1 cellular context compared by ENCODE assay signal in genomic region chr20:48382304-48382703, GRCh38.
TF ChIP-seq lines count a peak whose summit lies in the region.

No MANE protein-coding gene starts in this region.

TF ChIP-seq in H1, 55 proteins besides CTCF, POLR2A, EP300 and RAD21:
- TF ChIP-seq BCL11A (IDR thresholded peaks at IDR 0.05; ENCODE audit: low read depth in 2 of 2, low read length in 2 of 2) (no peak), ATF3 (IDR thresholded peaks at IDR 0.05; ENCODE audit: insufficient read depth, low read depth, low read length) (no peak), YY1 (IDR thresholded peaks at IDR 0.05; ENCODE audit: low read depth, low read length) (no peak), POLR2AphosphoS5 (IDR thresholded peaks at IDR 0.05; ENCODE audit: low read depth, low read length) (no peak), USF2 (IDR thresholded peaks at IDR 0.05; ENCODE audit: low read length) (no peak), CREB1 (IDR thresholded peaks at IDR 0.05) (no peak), NANOG (IDR thresholded peaks at IDR 0.05; ENCODE audit: insufficient read depth, low read depth, low read length, poor library complexity, severe bottlenecking) (no peak), FOSL1 (IDR thresholded peaks at IDR 0.05; ENCODE audit: insufficient read depth, low read depth, low read length) (no peak), HDAC2 (IDR thresholded peaks at IDR 0.05; ENCODE audit: borderline replicate concordance in 1 of 2, low read depth in 2 of 2, low read length in 2 of 2) (no peak), TAF7 (optimal IDR thresholded peaks at IDR 0.05; ENCODE audit: borderline replicate concordance, low read depth, low read length) (no peak), SP1 (IDR thresholded peaks at IDR 0.05; ENCODE audit: low read depth, low read length) (no peak), TBP (IDR thresholded peaks at IDR 0.05; ENCODE audit: low read depth, low read length) (no peak), SP4 (IDR thresholded peaks at IDR 0.05; ENCODE audit: low read length) (no peak), TCF12 (IDR thresholded peaks at IDR 0.05; ENCODE audit: low read depth, low read length) (no peak), CEBPB (IDR thresholded peaks at IDR 0.05; ENCODE audit: low read depth, low read length) (no peak)
- TF ChIP-seq, protein P1, sequence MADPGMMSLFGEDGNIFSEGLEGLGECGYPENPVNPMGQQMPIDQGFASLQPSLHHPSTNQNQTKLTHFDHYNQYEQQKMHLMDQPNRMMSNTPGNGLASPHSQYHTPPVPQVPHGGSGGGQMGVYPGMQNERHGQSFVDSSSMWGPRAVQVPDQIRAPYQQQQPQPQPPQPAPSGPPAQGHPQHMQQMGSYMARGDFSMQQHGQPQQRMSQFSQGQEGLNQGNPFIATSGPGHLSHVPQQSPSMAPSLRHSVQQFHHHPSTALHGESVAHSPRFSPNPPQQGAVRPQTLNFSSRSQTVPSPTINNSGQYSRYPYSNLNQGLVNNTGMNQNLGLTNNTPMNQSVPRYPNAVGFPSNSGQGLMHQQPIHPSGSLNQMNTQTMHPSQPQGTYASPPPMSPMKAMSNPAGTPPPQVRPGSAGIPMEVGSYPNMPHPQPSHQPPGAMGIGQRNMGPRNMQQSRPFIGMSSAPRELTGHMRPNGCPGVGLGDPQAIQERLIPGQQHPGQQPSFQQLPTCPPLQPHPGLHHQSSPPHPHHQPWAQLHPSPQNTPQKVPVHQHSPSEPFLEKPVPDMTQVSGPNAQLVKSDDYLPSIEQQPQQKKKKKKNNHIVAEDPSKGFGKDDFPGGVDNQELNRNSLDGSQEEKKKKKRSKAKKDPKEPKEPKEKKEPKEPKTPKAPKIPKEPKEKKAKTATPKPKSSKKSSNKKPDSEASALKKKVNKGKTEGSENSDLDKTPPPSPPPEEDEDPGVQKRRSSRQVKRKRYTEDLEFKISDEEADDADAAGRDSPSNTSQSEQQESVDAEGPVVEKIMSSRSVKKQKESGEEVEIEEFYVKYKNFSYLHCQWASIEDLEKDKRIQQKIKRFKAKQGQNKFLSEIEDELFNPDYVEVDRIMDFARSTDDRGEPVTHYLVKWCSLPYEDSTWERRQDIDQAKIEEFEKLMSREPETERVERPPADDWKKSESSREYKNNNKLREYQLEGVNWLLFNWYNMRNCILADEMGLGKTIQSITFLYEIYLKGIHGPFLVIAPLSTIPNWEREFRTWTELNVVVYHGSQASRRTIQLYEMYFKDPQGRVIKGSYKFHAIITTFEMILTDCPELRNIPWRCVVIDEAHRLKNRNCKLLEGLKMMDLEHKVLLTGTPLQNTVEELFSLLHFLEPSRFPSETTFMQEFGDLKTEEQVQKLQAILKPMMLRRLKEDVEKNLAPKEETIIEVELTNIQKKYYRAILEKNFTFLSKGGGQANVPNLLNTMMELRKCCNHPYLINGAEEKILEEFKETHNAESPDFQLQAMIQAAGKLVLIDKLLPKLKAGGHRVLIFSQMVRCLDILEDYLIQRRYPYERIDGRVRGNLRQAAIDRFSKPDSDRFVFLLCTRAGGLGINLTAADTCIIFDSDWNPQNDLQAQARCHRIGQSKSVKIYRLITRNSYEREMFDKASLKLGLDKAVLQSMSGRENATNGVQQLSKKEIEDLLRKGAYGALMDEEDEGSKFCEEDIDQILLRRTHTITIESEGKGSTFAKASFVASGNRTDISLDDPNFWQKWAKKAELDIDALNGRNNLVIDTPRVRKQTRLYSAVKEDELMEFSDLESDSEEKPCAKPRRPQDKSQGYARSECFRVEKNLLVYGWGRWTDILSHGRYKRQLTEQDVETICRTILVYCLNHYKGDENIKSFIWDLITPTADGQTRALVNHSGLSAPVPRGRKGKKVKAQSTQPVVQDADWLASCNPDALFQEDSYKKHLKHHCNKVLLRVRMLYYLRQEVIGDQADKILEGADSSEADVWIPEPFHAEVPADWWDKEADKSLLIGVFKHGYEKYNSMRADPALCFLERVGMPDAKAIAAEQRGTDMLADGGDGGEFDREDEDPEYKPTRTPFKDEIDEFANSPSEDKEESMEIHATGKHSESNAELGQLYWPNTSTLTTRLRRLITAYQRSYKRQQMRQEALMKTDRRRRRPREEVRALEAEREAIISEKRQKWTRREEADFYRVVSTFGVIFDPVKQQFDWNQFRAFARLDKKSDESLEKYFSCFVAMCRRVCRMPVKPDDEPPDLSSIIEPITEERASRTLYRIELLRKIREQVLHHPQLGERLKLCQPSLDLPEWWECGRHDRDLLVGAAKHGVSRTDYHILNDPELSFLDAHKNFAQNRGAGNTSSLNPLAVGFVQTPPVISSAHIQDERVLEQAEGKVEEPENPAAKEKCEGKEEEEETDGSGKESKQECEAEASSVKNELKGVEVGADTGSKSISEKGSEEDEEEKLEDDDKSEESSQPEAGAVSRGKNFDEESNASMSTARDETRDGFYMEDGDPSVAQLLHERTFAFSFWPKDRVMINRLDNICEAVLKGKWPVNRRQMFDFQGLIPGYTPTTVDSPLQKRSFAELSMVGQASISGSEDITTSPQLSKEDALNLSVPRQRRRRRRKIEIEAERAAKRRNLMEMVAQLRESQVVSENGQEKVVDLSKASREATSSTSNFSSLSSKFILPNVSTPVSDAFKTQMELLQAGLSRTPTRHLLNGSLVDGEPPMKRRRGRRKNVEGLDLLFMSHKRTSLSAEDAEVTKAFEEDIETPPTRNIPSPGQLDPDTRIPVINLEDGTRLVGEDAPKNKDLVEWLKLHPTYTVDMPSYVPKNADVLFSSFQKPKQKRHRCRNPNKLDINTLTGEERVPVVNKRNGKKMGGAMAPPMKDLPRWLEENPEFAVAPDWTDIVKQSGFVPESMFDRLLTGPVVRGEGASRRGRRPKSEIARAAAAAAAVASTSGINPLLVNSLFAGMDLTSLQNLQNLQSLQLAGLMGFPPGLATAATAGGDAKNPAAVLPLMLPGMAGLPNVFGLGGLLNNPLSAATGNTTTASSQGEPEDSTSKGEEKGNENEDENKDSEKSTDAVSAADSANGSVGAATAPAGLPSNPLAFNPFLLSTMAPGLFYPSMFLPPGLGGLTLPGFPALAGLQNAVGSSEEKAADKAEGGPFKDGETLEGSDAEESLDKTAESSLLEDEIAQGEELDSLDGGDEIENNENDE (IDR thresholded peaks at IDR 0.05; ENCODE audit: insufficient replicate concordance, low read length), result no peak
- TF ChIP-seq, protein P2, sequence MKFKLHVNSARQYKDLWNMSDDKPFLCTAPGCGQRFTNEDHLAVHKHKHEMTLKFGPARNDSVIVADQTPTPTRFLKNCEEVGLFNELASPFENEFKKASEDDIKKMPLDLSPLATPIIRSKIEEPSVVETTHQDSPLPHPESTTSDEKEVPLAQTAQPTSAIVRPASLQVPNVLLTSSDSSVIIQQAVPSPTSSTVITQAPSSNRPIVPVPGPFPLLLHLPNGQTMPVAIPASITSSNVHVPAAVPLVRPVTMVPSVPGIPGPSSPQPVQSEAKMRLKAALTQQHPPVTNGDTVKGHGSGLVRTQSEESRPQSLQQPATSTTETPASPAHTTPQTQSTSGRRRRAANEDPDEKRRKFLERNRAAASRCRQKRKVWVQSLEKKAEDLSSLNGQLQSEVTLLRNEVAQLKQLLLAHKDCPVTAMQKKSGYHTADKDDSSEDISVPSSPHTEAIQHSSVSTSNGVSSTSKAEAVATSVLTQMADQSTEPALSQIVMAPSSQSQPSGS (IDR thresholded peaks at IDR 0.05; ENCODE audit: low read length), result no peak
